ENCODE assay signal across 1 cellular context in genomic region chr11:6629892-6630631, GRCh38.
A peak's percentile ranks its signal among the peaks of the same experiment; 100 is the strongest.
TF ChIP-seq lines count a peak whose summit lies in the region.

No MANE protein-coding gene starts in this region.

TF ChIP-seq in GM23338, 12 proteins besides CTCF, POLR2A, EP300 and RAD21 (continued from another document):
- TF ChIP-seq REST (IDR thresholded peaks at IDR 0.05; ENCODE audit: unreplicated experiment), result peak; percentile 73
TF ChIP-seq in GM23338: peak in this region for 3.
